10 cellular contexts compared by ENCODE assay signal in genomic region chr1:78277253-78277652, GRCh38.
DNase-seq lines count a peak whose midpoint lies in the region; ATAC-seq, FAIRE-seq and TF ChIP-seq lines count a peak whose summit lies in the region.
"Had no signal": no experiment of that assay in that cellular context is flagged by ENCODE, and none has a peak within 500 bp of the region (broad histone marks: within the 10 kb centered on the region; RNA-seq: fewer than 3 reads in every experiment).

No MANE protein-coding gene starts in this region.

- no peak overlapping the region for H3K27ac Mint-ChIP-seq in Calu3 (ENCODE audit: unreplicated experiment)

- H3K79me2 ChIP-seq in mammary epithelial cell (ENCODE audit: insufficient read depth, low read length), result no peaks in the 10 kb centered on the region

- CTCF ChIA-PET in Calu3 (lab: Charles Lee), result no interaction called here
- CTCF ChIA-PET in mammary epithelial cell (lab: Charles Lee; ENCODE audit: low non-redundant PET), result no interaction called here

- peak; percentile 81 for ATAC-seq in GM21619 (IDR thresholded peaks at IDR 0.05; ENCODE audit: unreplicated experiment)
- ATAC-seq in omental fat pad (ENCODE audit: low FRiP score), result no peak

- DNase-seq in Calu3 (peak; percentile 7), HK-2 (ENCODE audit: unreplicated experiment) (peak; percentile 32), mammary epithelial cell (peak; percentile 85), NCI-H446 (lab: John Stamatoyannopoulos, UW) (no peak), coronary artery (ENCODE audit: low spot score) (no peak), frontal cortex (ENCODE audit: low spot score in 2 of 2) (no peak), omental fat pad (ENCODE audit: low spot score) (no peak)

- intact Hi-C loops in Calu3 (cut with micrococcal nuclease; ENCODE audit: unreplicated experiment) (no loop called here), mammary epithelial cell (cut with micrococcal nuclease) (no loop called here)

- in situ Hi-C loops in mammary epithelial cell (cut with MboI; ENCODE audit: low sequenced_read_pairs in 2 of 2), result no loop called here

- peak overlapping the region; percentile 19 for H2AFZ ChIP-seq in mammary epithelial cell (ENCODE audit: low read depth, low read length)

- H4K20me1 ChIP-seq in mammary epithelial cell (ENCODE audit: insufficient read depth, low read length), result no peaks in the 10 kb centered on the region

- H3K9me3 ChIP-seq in mammary epithelial cell (replicated peaks; ENCODE audit: insufficient read depth, low read length), result no peaks in the 10 kb centered on the region

- H3K4me3 Mint-ChIP-seq in Calu3 (ENCODE audit: low read depth, unreplicated experiment), result no peak overlapping the region
- H3K4me3 Mint-ChIP-seq: neural crest cell had no signal

- peak overlapping the region; percentile 26 for H3K4me2 ChIP-seq in mammary epithelial cell (ENCODE audit: insufficient read depth, low read depth, low read length)

- dilution Hi-C loops in mammary epithelial cell (cut with HindIII; ENCODE audit: low sequenced_read_pairs), result no loop called here

- H3K36me3 ChIP-seq in mammary epithelial cell (ENCODE audit: insufficient read depth, low read length), result no peaks in the 10 kb centered on the region

- no peaks in the 10 kb centered on the region for H3K9me3 Mint-ChIP-seq in Calu3 (ENCODE audit: low read depth, unreplicated experiment)

- H3K27ac ChIP-seq in mammary epithelial cell (ENCODE audit: insufficient read depth, low read depth, low read length) (peak overlapping the region; percentile 1), coronary artery (no peak overlapping the region)
- H3K27ac ChIP-seq: epithelial cell of prostate had no signal

- H3K27me3 Mint-ChIP-seq in Calu3 (ENCODE audit: unreplicated experiment), result no peaks in the 10 kb centered on the region

- peaks cover 18% of the 10 kb centered on the region for H3K4me1 Mint-ChIP-seq in Calu3 (ENCODE audit: low read depth, unreplicated experiment)
- H3K4me1 Mint-ChIP-seq: neural crest cell had no signal

- H3K36me3 Mint-ChIP-seq in Calu3 (ENCODE audit: insufficient read depth, unreplicated experiment), result no peaks in the 10 kb centered on the region

- BruUV-seq in Calu3 (replicated peaks; lab: Mats Ljungman, UMichigan) (no TSS peak), mammary epithelial cell (replicated peaks; lab: Mats Ljungman, UMichigan) (no TSS peak)

- FAIRE-seq in frontal cortex (lab: Jason Lieb, UNC), result no peak

- H3K4me3 ChIP-seq in mammary epithelial cell (replicated peaks in 1 of 3; ENCODE audit: insufficient read depth in 1 of 3, low read depth in 2 of 3, low read length in 3 of 3) (no peak overlapping the region), coronary artery (no peak overlapping the region)

- H3K27me3 ChIP-seq in mammary epithelial cell (ENCODE audit: insufficient read depth, low read length), result no peaks in the 10 kb centered on the region

- no peak overlapping the region for H3K9ac ChIP-seq in mammary epithelial cell (ENCODE audit: insufficient read depth, low read length)

- peaks cover 47% of the 10 kb centered on the region for H3K4me1 ChIP-seq in mammary epithelial cell (ENCODE audit: insufficient read depth, low read length)

- no peak for TF ChIP-seq CTCF in Calu3 (IDR thresholded peaks at IDR 0.05; ENCODE audit: unreplicated experiment)
- no peak for TF ChIP-seq CTCF in mammary epithelial cell (conservative IDR thresholded peaks at IDR 0.05 in 1 of 2, IDR thresholded peaks at IDR 0.05 in 1 of 2; ENCODE audit: extremely low read depth in 1 of 2, insufficient read depth in 1 of 2, low read depth in 1 of 2, low read length in 2 of 2)
- no peak for TF ChIP-seq CTCF in coronary artery (IDR thresholded peaks at IDR 0.05)
- no peak for TF ChIP-seq CTCF in omental fat pad (IDR thresholded peaks at IDR 0.05)

Comparison
In these comparisons a context has a peak if more than half of its experiments do, and no peak if none do; other contexts are left out.
1. DNase-seq: peak in Calu3 (single experiment), HK-2 (single experiment) and mammary epithelial cell (single experiment); none in NCI-H446 (0 of 2), coronary artery (single experiment), frontal cortex (0 of 2) and omental fat pad (single experiment).